1 cellular context compared by ENCODE assay signal in genomic region chr1:159015440-159015909, GRCh38.
TF ChIP-seq lines count a peak whose summit lies in the region.

No MANE protein-coding gene starts in this region.

TF ChIP-seq in K562, 482 proteins besides CTCF, POLR2A, EP300 and RAD21 (continued from another document and continues in another):
- TF ChIP-seq STAT6 (CRISPR knock-in tag; IDR thresholded peaks at IDR 0.05) (no peak), SLC30A9 (CRISPR knock-in tag; IDR thresholded peaks at IDR 0.05) (no peak), ZMIZ1 (IDR thresholded peaks at IDR 0.05; ENCODE audit: low read depth in 2 of 2, low read length in 2 of 2) (no peak), EHMT2 (IDR thresholded peaks at IDR 0.05) (0 out of 2 replicates have a peak, but pooled peaks have one; percentile 57), KLF6 (CRISPR knock-in tag; IDR thresholded peaks at IDR 0.05; ENCODE audit: borderline replicate concordance) (peak; percentile 67; the same call in 1 of the 2 replicates), GABPB1 (CRISPR knock-in tag; IDR thresholded peaks at IDR 0.05) (no peak), ZNF324 (CRISPR knock-in tag; IDR thresholded peaks at IDR 0.05) (0 out of 2 replicates have a peak, but pooled peaks have one; percentile 34), ZNF398 (CRISPR knock-in tag; IDR thresholded peaks at IDR 0.05) (no peak), AFF4 (CRISPR knock-in tag; IDR thresholded peaks at IDR 0.05) (no peak), CEBPG (CRISPR knock-in tag; IDR thresholded peaks at IDR 0.05) (no peak), CEBPG (tag; conservative IDR thresholded peaks at IDR 0.05 in 1 of 2, IDR thresholded peaks at IDR 0.05 in 1 of 2) (no peak), IRF1 (CRISPR knock-in tag; IDR thresholded peaks at IDR 0.05; ENCODE audit: borderline replicate concordance) (no peak), ZNF740 (CRISPR knock-in tag; IDR thresholded peaks at IDR 0.05) (no peak), ZNF740 (tag; IDR thresholded peaks at IDR 0.05) (no peak), CUX1 (CRISPR knock-in tag; IDR thresholded peaks at IDR 0.05) (no peak; the same call in 1 of the 2 replicates), IFI16 (CRISPR knock-in tag; IDR thresholded peaks at IDR 0.05) (no peak), RCOR1 (IDR thresholded peaks at IDR 0.05; ENCODE audit: borderline replicate concordance in 1 of 2, low read depth in 2 of 2, low read length in 2 of 2) (no peak), CBX2 (IDR thresholded peaks at IDR 0.05; ENCODE audit: insufficient read depth, low read length, poor library complexity, severe bottlenecking) (no peak), BRD4 (IDR thresholded peaks at IDR 0.05) (no peak), E2F1 (CRISPR knock-in tag; IDR thresholded peaks at IDR 0.05) (no peak), HIVEP1 (CRISPR knock-in tag; IDR thresholded peaks at IDR 0.05) (0 out of 2 replicates have a peak, but pooled peaks have one; percentile 23), TCF3 (CRISPR knock-in tag; IDR thresholded peaks at IDR 0.05) (no peak), ZNF282 (CRISPR knock-in tag; IDR thresholded peaks at IDR 0.05) (no peak), HCFC1 (IDR thresholded peaks at IDR 0.05; ENCODE audit: low read depth, low read length) (no peak), ZNF778 (CRISPR knock-in tag; IDR thresholded peaks at IDR 0.05) (no peak), ZNF764 (CRISPR knock-in tag; IDR thresholded peaks at IDR 0.05; ENCODE audit: low read depth) (no peak), NFXL1 (CRISPR knock-in tag; IDR thresholded peaks at IDR 0.05) (0 out of 2 replicates have a peak, but pooled peaks have one; percentile 30), SP2 (IDR thresholded peaks at IDR 0.05; ENCODE audit: extremely low read depth, low read depth, low read length, poor library complexity, severe bottlenecking) (no peak), SAFB2 (IDR thresholded peaks at IDR 0.05; ENCODE audit: borderline replicate concordance, low read depth, low read length, severe bottlenecking) (no peak), BRF2 (IDR thresholded peaks at IDR 0.05; ENCODE audit: borderline replicate concordance, insufficient read depth, insufficient read length) (no peak), ZNF766 (CRISPR knock-in tag; conservative IDR thresholded peaks at IDR 0.05) (peak; percentile 64; the same call in 1 of the 2 replicates), MIER1 (IDR thresholded peaks at IDR 0.05; ENCODE audit: low read depth) (no peak)
